ENCODE assay signal across 23 cellular contexts in genomic region chr2:143504397-143504796, GRCh38.
DNase-seq lines count a peak whose midpoint lies in the region; ATAC-seq and TF ChIP-seq lines count a peak whose summit lies in the region.
"Had no signal": no experiment of that assay in that cellular context is flagged by ENCODE, and none has a peak within 500 bp of the region (broad histone marks: within the 10 kb centered on the region; RNA-seq: fewer than 3 reads in every experiment).

No MANE protein-coding gene starts in this region.

- no peaks in the 10 kb centered on the region for H3K9me3 Mint-ChIP-seq in CD4-positive, CD25-positive, alpha-beta regulatory T cell
- H3K9me3 Mint-ChIP-seq in osteocyte (ENCODE audit: unreplicated experiment) = no peaks in the 10 kb centered on the region
- H3K9me3 Mint-ChIP-seq: CD14-positive monocyte had no signal

- no peak for ATAC-seq in CD4-positive, CD25-positive, alpha-beta regulatory T cell (ENCODE audit: low read depth in 2 of 2)
- no peak for ATAC-seq in GM21528 (IDR thresholded peaks at IDR 0.05; ENCODE audit: low FRiP score, unreplicated experiment)
- ATAC-seq: GM12878, HCT116, PC-3 had no signal

- TF ChIP-seq POLR2A in NB4 (IDR thresholded peaks at IDR 0.05; ENCODE audit: extremely low read depth, insufficient read length) = no peak

- H3K4me1 ChIP-seq in CD4-positive, CD25-positive, alpha-beta regulatory T cell (ENCODE audit: control insufficient read depth, insufficient read depth, low read length, poor library complexity, severe bottlenecking) = no peaks in the 10 kb centered on the region
- H3K4me1 ChIP-seq in neutrophil (ENCODE audit: control insufficient read depth in 1 of 2, insufficient read depth in 1 of 2, low read depth in 1 of 2, low read length in 1 of 2) = peaks cover 26 to 46% of the 10 kb centered on the region in 2 experiments

- no peak overlapping the region for H3K4me3 ChIP-seq in CD4-positive, CD25-positive, alpha-beta regulatory T cell (ENCODE audit: low read depth, low read length)
- H3K4me3 ChIP-seq in NB4 (ENCODE audit: low read depth, low read length) (no peak overlapping the region), neutrophil (ENCODE audit: low read depth in 1 of 2, low read length in 1 of 2) (no peak overlapping the region)
- H3K4me3 ChIP-seq: GM12878, SJCRH30 had no signal

- no peak for TF ChIP-seq CTCF in NB4 (IDR thresholded peaks at IDR 0.05; ENCODE audit: low read depth, low read length)
- TF ChIP-seq CTCF in neutrophil (IDR thresholded peaks at IDR 0.05) = no peak
- TF ChIP-seq CTCF in osteocyte (IDR thresholded peaks at IDR 0.05) = no peak

- no peak overlapping the region for H3K4me3 Mint-ChIP-seq in CD4-positive, CD25-positive, alpha-beta regulatory T cell
- H3K4me3 Mint-ChIP-seq in osteocyte (ENCODE audit: unreplicated experiment) = no peak overlapping the region
- H3K4me3 Mint-ChIP-seq: CD14-positive monocyte had no signal

- DNase-seq in NCI-H2227 treated with DMSO at 0.1 percent for 48 hours (lab: John Stamatoyannopoulos, UW) (peak; percentile 23), NCI-H2227 (lab: John Stamatoyannopoulos, UW; ENCODE audit: unreplicated experiment) (no peak), NB4 (ENCODE audit: low read depth) (peak; percentile 6), osteocyte (ENCODE audit: extremely low spot score, unreplicated experiment) (no peak), NCI-H526 treated with DMSO at 0.1 percent for 48 hours (lab: John Stamatoyannopoulos, UW) (no peak)
- DNase-seq in CD4-positive, CD25-positive, alpha-beta regulatory T cell = no peak
- DNase-seq: 8988T, Calu3, GF-D8, GOT3, MM.1S, NCI-H1092 treated with DMSO at 0.1 percent for 48 hours, NCI-H2081, NCI-H226, NCI-H524, PC-3, SJCRH30 had no signal

- H3K36me3 ChIP-seq in CD4-positive, CD25-positive, alpha-beta regulatory T cell (ENCODE audit: control insufficient read depth, insufficient read depth, low read length) = peaks cover 22% of the 10 kb centered on the region
- peaks cover 12% of the 10 kb centered on the region for H3K36me3 ChIP-seq in neutrophil
- H3K36me3 ChIP-seq: SJCRH30 had no signal

- H3K36me3 Mint-ChIP-seq in CD4-positive, CD25-positive, alpha-beta regulatory T cell = peaks cover 58% of the 10 kb centered on the region
- no peaks in the 10 kb centered on the region for H3K36me3 Mint-ChIP-seq in osteocyte (ENCODE audit: unreplicated experiment)

- peak overlapping the region in 2 of 3 donors; percentile 44 to 67 for H3K27ac Mint-ChIP-seq in CD4-positive, CD25-positive, alpha-beta regulatory T cell
- no peak overlapping the region for H3K27ac Mint-ChIP-seq in osteocyte (ENCODE audit: unreplicated experiment)
- H3K27ac Mint-ChIP-seq: CD14-positive monocyte had no signal

- peaks cover 6 to 37% (median 23%) of the 10 kb centered on the region in 4 donors for H3K4me1 Mint-ChIP-seq in CD4-positive, CD25-positive, alpha-beta regulatory T cell
- no peaks in the 10 kb centered on the region for H3K4me1 Mint-ChIP-seq in osteocyte (ENCODE audit: unreplicated experiment)

- H3K27ac ChIP-seq in CD4-positive, CD25-positive, alpha-beta regulatory T cell (ENCODE audit: insufficient read depth, low read length, poor library complexity, severe bottlenecking) = no peak overlapping the region
- H3K27ac ChIP-seq in neutrophil = peak overlapping the region; percentile 64
- H3K27ac ChIP-seq: RWPE1, SJCRH30 had no signal

- H3K27me3 ChIP-seq in CD4-positive, CD25-positive, alpha-beta regulatory T cell (ENCODE audit: control insufficient read depth, insufficient read depth, low read length) = no peaks in the 10 kb centered on the region
- no peaks in the 10 kb centered on the region for H3K27me3 ChIP-seq in neutrophil
- H3K27me3 ChIP-seq: SJCRH30 had no signal

- H3K27me3 Mint-ChIP-seq in CD4-positive, CD25-positive, alpha-beta regulatory T cell = no peaks in the 10 kb centered on the region
- H3K27me3 Mint-ChIP-seq in osteocyte (ENCODE audit: unreplicated experiment) = no peaks in the 10 kb centered on the region

- H3K9me3 ChIP-seq in CD4-positive, CD25-positive, alpha-beta regulatory T cell (ENCODE audit: control insufficient read depth in 2 of 2, low read length in 2 of 2) = no peaks in the 10 kb centered on the region
- H3K9me3 ChIP-seq in neutrophil = no peaks in the 10 kb centered on the region
- H3K9me3 ChIP-seq: SJCRH30 had no signal

Comparison
In these comparisons a context has a peak if more than half of its experiments do, and no peak if none do; other contexts are left out.
1. DNase-seq: peak in NCI-H2227 treated with DMSO at 0.1 percent for 48 hours (single experiment) and NB4 (single experiment); none in NCI-H2227 (single experiment), CD4-positive, CD25-positive, alpha-beta regulatory T cell (0 of 3), osteocyte (single experiment) and NCI-H526 treated with DMSO at 0.1 percent for 48 hours (single experiment).